In genomic region chr2:39234754-39235153, GRCh38 we compare ENCODE assay signal across 1 cellular context.
TF ChIP-seq lines count a peak whose summit lies in the region.

No MANE protein-coding gene starts in this region.

TF ChIP-seq in HepG2, 621 proteins besides CTCF, POLR2A, EP300 and RAD21 (continued from another document):
- TF ChIP-seq CEBPB (IDR thresholded peaks at IDR 0.05; ENCODE audit: borderline replicate concordance, low read depth, low read length) (peak; percentile 94), ZNF790 (CRISPR knock-in tag; IDR thresholded peaks at IDR 0.05; ENCODE audit: borderline replicate concordance) (no peak), LRRFIP1 (CRISPR knock-in tag; conservative IDR thresholded peaks at IDR 0.05) (no peak), FOSL1 (CRISPR knock-in tag; IDR thresholded peaks at IDR 0.05; ENCODE audit: borderline replicate concordance) (0 out of 2 replicates have a peak, but pooled peaks have one; percentile 60), ZNF616 (CRISPR knock-in tag; IDR thresholded peaks at IDR 0.05; ENCODE audit: low read depth) (no peak), CHD2 (IDR thresholded peaks at IDR 0.05; ENCODE audit: low read depth, low read length) (no peak), NCOA5 (CRISPR knock-in tag; IDR thresholded peaks at IDR 0.05) (no peak), ZNF564 (CRISPR knock-in tag; IDR thresholded peaks at IDR 0.05) (no peak), CEBPG (CRISPR knock-in tag; IDR thresholded peaks at IDR 0.05) (peak; percentile 83), SCMH1 (CRISPR knock-in tag; IDR thresholded peaks at IDR 0.05; ENCODE audit: borderline replicate concordance) (no peak), GLI4 (CRISPR knock-in tag; IDR thresholded peaks at IDR 0.05; ENCODE audit: borderline replicate concordance) (no peak)
- TF ChIP-seq, protein P1, sequence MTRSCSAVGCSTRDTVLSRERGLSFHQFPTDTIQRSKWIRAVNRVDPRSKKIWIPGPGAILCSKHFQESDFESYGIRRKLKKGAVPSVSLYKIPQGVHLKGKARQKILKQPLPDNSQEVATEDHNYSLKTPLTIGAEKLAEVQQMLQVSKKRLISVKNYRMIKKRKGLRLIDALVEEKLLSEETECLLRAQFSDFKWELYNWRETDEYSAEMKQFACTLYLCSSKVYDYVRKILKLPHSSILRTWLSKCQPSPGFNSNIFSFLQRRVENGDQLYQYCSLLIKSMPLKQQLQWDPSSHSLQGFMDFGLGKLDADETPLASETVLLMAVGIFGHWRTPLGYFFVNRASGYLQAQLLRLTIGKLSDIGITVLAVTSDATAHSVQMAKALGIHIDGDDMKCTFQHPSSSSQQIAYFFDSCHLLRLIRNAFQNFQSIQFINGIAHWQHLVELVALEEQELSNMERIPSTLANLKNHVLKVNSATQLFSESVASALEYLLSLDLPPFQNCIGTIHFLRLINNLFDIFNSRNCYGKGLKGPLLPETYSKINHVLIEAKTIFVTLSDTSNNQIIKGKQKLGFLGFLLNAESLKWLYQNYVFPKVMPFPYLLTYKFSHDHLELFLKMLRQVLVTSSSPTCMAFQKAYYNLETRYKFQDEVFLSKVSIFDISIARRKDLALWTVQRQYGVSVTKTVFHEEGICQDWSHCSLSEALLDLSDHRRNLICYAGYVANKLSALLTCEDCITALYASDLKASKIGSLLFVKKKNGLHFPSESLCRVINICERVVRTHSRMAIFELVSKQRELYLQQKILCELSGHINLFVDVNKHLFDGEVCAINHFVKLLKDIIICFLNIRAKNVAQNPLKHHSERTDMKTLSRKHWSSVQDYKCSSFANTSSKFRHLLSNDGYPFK (CRISPR knock-in tag; IDR thresholded peaks at IDR 0.05; ENCODE audit: borderline replicate concordance): no peak
